ENCODE assay signal across 8 cellular contexts in genomic region chr7:77699056-77699455, GRCh38. TPM values are rescaled to one million over a fixed set of nuclear protein-coding genes. Genes with fewer than 3 reads are reported as not detected.
DNase-seq lines count a peak whose midpoint lies in the region; ATAC-seq and TF ChIP-seq lines count a peak whose summit lies in the region.

No MANE protein-coding gene starts in this region.

- ATAC-seq in GM21423 (IDR thresholded peaks at IDR 0.05; ENCODE audit: unreplicated experiment), result peak; percentile 31
- ATAC-seq in GM19397 (IDR thresholded peaks at IDR 0.05; ENCODE audit: unreplicated experiment), result no peak

- H3K9me3 ChIP-seq in MG63 (no peaks in the 10 kb centered on the region), subcutaneous abdominal adipose tissue (ENCODE audit: control insufficient read depth in 5 of 5, low read length in 5 of 5) (no peaks in the 10 kb centered on the region)

- H3K9me3 Mint-ChIP-seq in endothelial cell (ENCODE audit: unreplicated experiment), result no peaks in the 10 kb centered on the region

- H3K4me1 ChIP-seq in subcutaneous abdominal adipose tissue (ENCODE audit: control insufficient read depth in 5 of 5, insufficient read depth in 5 of 5, low read length in 5 of 5), result peaks cover 0 to 35% (median 30%) of the 10 kb centered on the region in 5 donors

- TF ChIP-seq CTCF in GM10266 (IDR thresholded peaks at IDR 0.05; ENCODE audit: control insufficient read depth, insufficient read depth, low read depth, missing control alignments) (no peak), endothelial cell (IDR thresholded peaks at IDR 0.05; ENCODE audit: unreplicated experiment) (no peak)

- peak overlapping the region in 1 of 5 donors; percentile 23 for H3K9ac ChIP-seq in subcutaneous abdominal adipose tissue (ENCODE audit: low read length in 5 of 5)

- no peak overlapping the region for H3K27ac Mint-ChIP-seq in endothelial cell (ENCODE audit: unreplicated experiment)

- H3K4me3 Mint-ChIP-seq in endothelial cell (ENCODE audit: unreplicated experiment), result peak overlapping the region; percentile 51

- peaks cover 4% of the 10 kb centered on the region for H3K36me3 Mint-ChIP-seq in endothelial cell (ENCODE audit: low read depth, unreplicated experiment)

- H3K4me1 Mint-ChIP-seq in endothelial cell (ENCODE audit: unreplicated experiment), result peaks cover 33% of the 10 kb centered on the region

- H3K4me3 ChIP-seq in MG63 (peak overlapping the region; percentile 93), subcutaneous abdominal adipose tissue (ENCODE audit: low read depth in 1 of 5, low read length in 5 of 5) (no peak overlapping the region)

- peaks cover 2% of the 10 kb centered on the region; the same call in 1 of the 2 replicates for H3K36me3 ChIP-seq in MG63
- no peaks in the 10 kb centered on the region for H3K36me3 ChIP-seq in subcutaneous abdominal adipose tissue (ENCODE audit: control insufficient read depth in 5 of 5, insufficient read depth in 5 of 5, low read length in 5 of 5)

- H3K27me3 ChIP-seq in MG63 (no peaks in the 10 kb centered on the region), subcutaneous abdominal adipose tissue (ENCODE audit: control insufficient read depth in 5 of 5, insufficient read depth in 4 of 5, low read length in 5 of 5) (no peaks in the 10 kb centered on the region)

- H3K27me3 Mint-ChIP-seq in endothelial cell (ENCODE audit: unreplicated experiment), result peaks cover 11% of the 10 kb centered on the region

- DNase-seq in GM10266 (ENCODE audit: extremely low spot score) (peak; percentile 62), MG63 (no peak), endothelial cell (ENCODE audit: low spot score) (no peak), LoVo (ENCODE audit: low spot score) (no peak), ureter (ENCODE audit: low spot score) (no peak)

- peak overlapping the region; percentile 38 for H3K27ac ChIP-seq in subcutaneous abdominal adipose tissue (ENCODE audit: low read depth, low read length)

RNA-seq across cellular contexts. Expression of gene RSBN1L, which starts 2.8 kb away (rescaled TPM):
- total RNA-seq in MG63 (2014; rRNA removed; shearing (Covaris generic); ENCODE audit: low replicate concordance), result 11.2 and 19.1 TPM in 2 replicates
- 17.2 TPM for total RNA-seq in endothelial cell (ENCODE audit: unreplicated experiment)
- 27.7 TPM for total RNA-seq in ureter
